Comparison of ENCODE assay signal across 16 cellular contexts in genomic region chr11:134040386-134041297, GRCh38. TPM values are rescaled to one million over a fixed set of nuclear protein-coding genes. Genes with fewer than 3 reads are reported as not detected.
DNase-seq lines count a peak whose midpoint lies in the region; ATAC-seq and TF ChIP-seq lines count a peak whose summit lies in the region.
"Had no signal": no experiment of that assay in that cellular context is flagged by ENCODE, and none has a peak within 500 bp of the region (broad histone marks: within the 10 kb centered on the region; RNA-seq: fewer than 3 reads in every experiment).

No MANE protein-coding gene starts in this region.

- no peak overlapping the region for H2AK5ac ChIP-seq in mesendoderm (ENCODE audit: low read length)

- no peak overlapping the region for H2BK120ac ChIP-seq in mesendoderm (ENCODE audit: low read depth, low read length)

- H2BK15ac ChIP-seq in mesendoderm (replicated peaks; ENCODE audit: low read depth), result no peak overlapping the region

- no peak overlapping the region for H3K27ac ChIP-seq in mesendoderm (ENCODE audit: low read depth, low read length)

- no peak overlapping the region for H4K8ac ChIP-seq in mesendoderm (ENCODE audit: low read depth, low read length)

- POLR2A ChIA-PET in AG04449 (lab: Yijun Ruan, JAX), result no interaction called here

- no peak overlapping the region for H3K56ac ChIP-seq in mesendoderm (ENCODE audit: low read length)

- H3K4me3 Mint-ChIP-seq in chondrocyte (ENCODE audit: unreplicated experiment), result peak overlapping the region; percentile 11
- H3K4me3 Mint-ChIP-seq: activated naive CD4-positive, alpha-beta T cell treated with anti-CD3 and anti-CD28 coated beads, Interleukin-2, amount 50 U/mL, for 24 hours had no signal

- no peaks in the 10 kb centered on the region for H3K79me2 ChIP-seq in mesendoderm (ENCODE audit: control insufficient read depth, insufficient read depth, low read length)

- H4K5ac ChIP-seq in mesendoderm (ENCODE audit: low read length), result no peak overlapping the region

- peaks cover 56% of the 10 kb centered on the region for H3K4me1 Mint-ChIP-seq in chondrocyte (ENCODE audit: low read depth)

- no peaks in the 10 kb centered on the region for H3K79me1 ChIP-seq in mesendoderm (ENCODE audit: low read length)

- no peak for TF ChIP-seq CTCF in AG04449 (IDR thresholded peaks at IDR 0.05; ENCODE audit: insufficient read depth, low read length, missing control alignments)
- no peak for TF ChIP-seq CTCF in chondrocyte (IDR thresholded peaks at IDR 0.05)

- H3K4me1 ChIP-seq in mesendoderm (ENCODE audit: control insufficient read depth, low read depth, low read length), result peaks cover 5% of the 10 kb centered on the region

- no peaks in the 10 kb centered on the region for H3K9me3 Mint-ChIP-seq in chondrocyte (ENCODE audit: low read depth)
- H3K9me3 Mint-ChIP-seq: activated naive CD4-positive, alpha-beta T cell treated with anti-CD3 and anti-CD28 coated beads, Interleukin-2, amount 50 U/mL, for 24 hours; CD4-positive, alpha-beta T cell had no signal

- H3K23ac ChIP-seq in mesendoderm (ENCODE audit: low read length), result no peak overlapping the region

- H3K4me3 ChIP-seq in AG04449 (ENCODE audit: low read depth, low read length) (no peak overlapping the region), mesendoderm (ENCODE audit: low read length) (no peak overlapping the region), H7 (ENCODE audit: insufficient read depth, low read depth, low read length) (no peak overlapping the region)
- H3K4me3 ChIP-seq: GM12878 had no signal

- CTCF ChIA-PET in AG04449 (lab: Yijun Ruan, JAX), result interaction anchor here (1.2 to 7.6 kb wide), 4 partner anchors 11 to 113 kb away, joined by 3 to 85 read pairs (median 18); no protein-coding TSS in a partner anchor

- H3K4me2 ChIP-seq in mesendoderm (ENCODE audit: low read length), result no peak overlapping the region

- no peak overlapping the region for H3K4ac ChIP-seq in mesendoderm (ENCODE audit: low read depth, low read length)

- no peaks in the 10 kb centered on the region for H3K27me3 Mint-ChIP-seq in chondrocyte (ENCODE audit: low read depth)
- H3K27me3 Mint-ChIP-seq: activated naive CD4-positive, alpha-beta T cell treated with anti-CD3 and anti-CD28 coated beads, Interleukin-2, amount 50 U/mL, for 24 hours; CD4-positive, alpha-beta T cell had no signal

- no CpG with 5 or more reads among the region's 20 CpGs for WGBS in mesendoderm (ENCODE audit: extremely low coverage, insufficient coverage, low lambda C conversion rate)

- DNase-seq in AG04449 (ENCODE audit: low read depth, low spot score), result peak; percentile 54
- peak; percentile 69 for DNase-seq in LHCN-M2 (ENCODE audit: low read depth)
- peak; percentile 51 for DNase-seq in chondrocyte (ENCODE audit: low spot score)
- peak; percentile 70 for DNase-seq in myocyte (ENCODE audit: low read depth)
- no peak for DNase-seq in stimulated activated CD4-positive, alpha-beta T cell treated with anti-CD3 and anti-CD28 coated beads, Interleukin-2, amount 100 ng/mL, for 48 hours
- DNase-seq in mesendoderm, result no peak
- no peak for DNase-seq in H7
- DNase-seq: activated CD4-positive, alpha-beta T cell treated with anti-CD3 and anti-CD28 coated beads for 48 hours; CD4-positive, alpha-beta T cell; foreskin melanocyte; NCI-H1092; stimulated activated naive CD4-positive, alpha-beta T cell treated with Interleukin-2 at 50 U/mL for 16 hours had no signal

- no peaks in the 10 kb centered on the region for H3K36me3 Mint-ChIP-seq in chondrocyte (ENCODE audit: low read depth)
- H3K36me3 Mint-ChIP-seq: activated naive CD4-positive, alpha-beta T cell treated with anti-CD3 and anti-CD28 coated beads, Interleukin-2, amount 50 U/mL, for 24 hours had no signal

- no peak overlapping the region for H3K9ac ChIP-seq in mesendoderm (ENCODE audit: low read length)

- no peak for ATAC-seq in GM21360 (IDR thresholded peaks at IDR 0.05; ENCODE audit: unreplicated experiment)
- ATAC-seq: GM12878 had no signal

- H3K18ac ChIP-seq in mesendoderm (ENCODE audit: low read length), result no peak overlapping the region

- H3K36me3 ChIP-seq in mesendoderm (ENCODE audit: control insufficient read depth, insufficient read depth, low read length), result no peaks in the 10 kb centered on the region
- H3K36me3 ChIP-seq in H7 (replicated peaks; ENCODE audit: control insufficient read depth, insufficient read depth, low read length), result no peaks in the 10 kb centered on the region

- peak overlapping the region; percentile 95 for H3K27ac Mint-ChIP-seq in chondrocyte (ENCODE audit: unreplicated experiment)
- H3K27ac Mint-ChIP-seq: activated naive CD4-positive, alpha-beta T cell treated with anti-CD3 and anti-CD28 coated beads, Interleukin-2, amount 50 U/mL, for 24 hours; CD4-positive, alpha-beta T cell had no signal

- H2BK5ac ChIP-seq in mesendoderm (ENCODE audit: low read length), result no peak overlapping the region

- H3K27me3 ChIP-seq in mesendoderm (ENCODE audit: insufficient read depth, low read length, poor library complexity) (no peaks in the 10 kb centered on the region), H7 (ENCODE audit: control insufficient read depth, insufficient read depth, low read length) (no peaks in the 10 kb centered on the region)

RNA-seq across cellular contexts. Expression of gene JAM3, which starts 28.2 kb away (rescaled TPM):
- total RNA-seq in LHCN-M2 (2014; rRNA removed) (116 and 152 TPM in 2 replicates), chondrocyte (94.2 to 185 TPM (median 105 TPM) in 3 replicates), myocyte (173 and 229 TPM in 2 replicates)
- 42.0 TPM for polyA plus RNA-seq in LHCN-M2 (2012)
- 101 TPM for polyA plus RNA-seq in myocyte (2012)
- 21.5 TPM for polyA plus RNA-seq in mesendoderm (2013, experiment 1 of 2)
- 21.3 TPM for polyA plus RNA-seq in mesendoderm (2013, experiment 2 of 2)
- 34.4 and 40.8 TPM in 2 replicates for total RNA-seq in H7 (2014; rRNA removed; shearing (Covaris generic))
- total RNA-seq: OCI-LY7 had no signal

Comparison
In these comparisons a context has a peak if more than half of its experiments do, and no peak if none do; other contexts are left out.
1. DNase-seq: peak in AG04449 (single experiment), LHCN-M2 (single experiment), chondrocyte (single experiment) and myocyte (single experiment); none in stimulated activated CD4-positive, alpha-beta T cell treated with anti-CD3 and anti-CD28 coated beads, Interleukin-2, amount 100 ng/mL, for 48 hours (0 of 2), mesendoderm (single experiment) and H7 (single experiment).